In genomic region chr1:159091547-159092397, GRCh38 we compare ENCODE assay signal across 10 cellular contexts. TPM values are rescaled to one million over a fixed set of nuclear protein-coding genes. Genes with fewer than 3 reads are reported as not detected.
DNase-seq lines count a peak whose midpoint lies in the region; ATAC-seq and TF ChIP-seq lines count a peak whose summit lies in the region.
"Had no signal": no experiment of that assay in that cellular context is flagged by ENCODE, and none has a peak within 500 bp of the region (broad histone marks: within the 10 kb centered on the region; RNA-seq: fewer than 3 reads in every experiment).

No MANE protein-coding gene starts in this region.

- BruUV-seq in A673 (replicated peaks; lab: Mats Ljungman, UMichigan): no TSS peak

- peak overlapping the region; percentile 67 for H3K4me3 Mint-ChIP-seq in HFFc6
- H3K4me3 Mint-ChIP-seq in activated CD4-positive, alpha-beta memory T cell treated with anti-CD3 and anti-CD28 coated beads for 36 hours: peak overlapping the region; percentile 0
- H3K4me3 Mint-ChIP-seq: nephron progenitor cell had no signal

- no peaks in the 10 kb centered on the region for H3K36me3 ChIP-seq in A673 (ENCODE audit: insufficient read depth, low read length, poor library complexity, severe bottlenecking)

- peaks cover 11% of the 10 kb centered on the region for H3K27me3 ChIP-seq in A673 (replicated peaks; ENCODE audit: insufficient read depth, low read depth, low read length, poor library complexity)

- H3K27ac Mint-ChIP-seq in HFFc6: peak overlapping the region; percentile 90
- peak overlapping the region; percentile 90 for H3K27ac Mint-ChIP-seq in activated CD4-positive, alpha-beta memory T cell treated with anti-CD3 and anti-CD28 coated beads for 36 hours
- H3K27ac Mint-ChIP-seq: nephron progenitor cell had no signal

- CTCF ChIA-PET in A673 (lab: Charles Lee): no interaction called here
- CTCF ChIA-PET in activated CD4-positive, alpha-beta memory T cell treated with anti-CD3 and anti-CD28 coated beads for 36 hours (lab: Charles Lee): interaction anchor here (1.0 to 6.4 kb wide), 5 partner anchors 13 to 41 kb away, joined by 3 to 119 read pairs (median 4); partner anchors contain the start of gene AIM2

- intact Hi-C loops in A673 (cut with micrococcal nuclease; ENCODE audit: unreplicated experiment): no loop called here
- intact Hi-C loops in activated CD4-positive, alpha-beta memory T cell treated with anti-CD3 and anti-CD28 coated beads for 36 hours (cut with micrococcal nuclease): loop anchor here (1.0 kb wide), 2 partner anchors 122 to 158 kb away; no protein-coding TSS in a partner anchor
- intact Hi-C loops in Right ventricle myocardium superior (cut with DNase I): no loop called here

- ATAC-seq in HG03520 (IDR thresholded peaks at IDR 0.05; ENCODE audit: unreplicated experiment) (no peak), Right ventricle myocardium superior (ENCODE audit: poor library complexity) (no peak), GM21447 (IDR thresholded peaks at IDR 0.05; ENCODE audit: unreplicated experiment) (no peak)

- TF ChIP-seq CTCF in A673 (conservative IDR thresholded peaks at IDR 0.05; ENCODE audit: low read depth, low read length): no peak
- no peak for TF ChIP-seq CTCF in HFFc6 (IDR thresholded peaks at IDR 0.05)
- TF ChIP-seq CTCF in fibroblast of the aortic adventitia (IDR thresholded peaks at IDR 0.05; ENCODE audit: insufficient read depth, low read length): no peak

- peaks cover 4% of the 10 kb centered on the region for H3K4me1 ChIP-seq in A673 (ENCODE audit: insufficient read depth, low read length, poor library complexity, severe bottlenecking)

- no peaks in the 10 kb centered on the region for H3K27me3 Mint-ChIP-seq in HFFc6 (ENCODE audit: insufficient read depth)
- peaks cover 5% of the 10 kb centered on the region for H3K27me3 Mint-ChIP-seq in activated CD4-positive, alpha-beta memory T cell treated with anti-CD3 and anti-CD28 coated beads for 36 hours

- POLR2A ChIA-PET in A673 (lab: Charles Lee; ENCODE audit: low non-redundant PET): no interaction called here
- POLR2A ChIA-PET in activated CD4-positive, alpha-beta memory T cell treated with anti-CD3 and anti-CD28 coated beads for 36 hours (lab: Charles Lee): interaction anchor here (1.0 to 5.7 kb wide), 3 partner anchors 15 to 82 kb away, joined by 3 to 183 read pairs (median 27); partner anchors contain the start of genes AIM2 and IFI16

- peak; percentile 66 for DNase-seq in A673 (ENCODE audit: low spot score)
- DNase-seq in HFFc6: peak; percentile 77
- peak; percentile 77 for DNase-seq in activated CD4-positive, alpha-beta memory T cell treated with anti-CD3 and anti-CD28 coated beads for 36 hours
- DNase-seq in fibroblast of the aortic adventitia (ENCODE audit: low read depth): peak; percentile 87
- DNase-seq in Right ventricle myocardium superior: no peak
- DNase-seq in germinal center (ENCODE audit: low spot score): no peak
- DNase-seq: NCI-H446, nephron progenitor cell had no signal

- H3K4me3 ChIP-seq in A673 (ENCODE audit: low read depth, low read length, poor library complexity, severe bottlenecking) (no peak overlapping the region), fibroblast of the aortic adventitia (ENCODE audit: low read depth, low read length) (no peak overlapping the region)

- peaks cover 57% of the 10 kb centered on the region for H3K4me1 Mint-ChIP-seq in HFFc6 (ENCODE audit: low read depth)
- peaks cover 53% of the 10 kb centered on the region for H3K4me1 Mint-ChIP-seq in activated CD4-positive, alpha-beta memory T cell treated with anti-CD3 and anti-CD28 coated beads for 36 hours (ENCODE audit: low read depth)

- H3K36me3 Mint-ChIP-seq in HFFc6 (ENCODE audit: low read depth): no peaks in the 10 kb centered on the region
- no peaks in the 10 kb centered on the region for H3K36me3 Mint-ChIP-seq in activated CD4-positive, alpha-beta memory T cell treated with anti-CD3 and anti-CD28 coated beads for 36 hours

- H3K9me3 Mint-ChIP-seq in HFFc6: no peaks in the 10 kb centered on the region
- no peaks in the 10 kb centered on the region for H3K9me3 Mint-ChIP-seq in activated CD4-positive, alpha-beta memory T cell treated with anti-CD3 and anti-CD28 coated beads for 36 hours
- H3K9me3 Mint-ChIP-seq: nephron progenitor cell had no signal

- no peaks in the 10 kb centered on the region for H3K9me3 ChIP-seq in A673 (ENCODE audit: low read depth, low read length, poor library complexity, severe bottlenecking)

- no peak overlapping the region for H3K27ac ChIP-seq in A673 (ENCODE audit: low read depth, low read length, poor library complexity, severe bottlenecking)

RNA-seq across cellular contexts. Expression of gene AIM2, which starts 15.2 kb away (rescaled TPM):
- total RNA-seq in A673 (2021) (not detected in 2 replicates), fibroblast of the aortic adventitia (ENCODE audit: low replicate concordance) (not detected in 2 replicates), Right ventricle myocardium superior (0.56 TPM)
- total RNA-seq in HFFc6 (2021; fragmentation: NEBNext Ultra II Directional; extraction: Animal tissue kit (Norgen Biotek cat#: 25700)): under 1 TPM in 1 of 6 experiments, not detected in 5; 0.13 TPM
- total RNA-seq in activated CD4-positive, alpha-beta memory T cell treated with anti-CD3 and anti-CD28 coated beads for 36 hours: 100 to 1,000 TPM; 216 to 224 TPM

Comparison
In these comparisons a context has a peak if more than half of its experiments do, and no peak if none do; other contexts are left out.
1. DNase-seq: peak in A673 (single experiment), HFFc6 (single experiment), activated CD4-positive, alpha-beta memory T cell treated with anti-CD3 and anti-CD28 coated beads for 36 hours (single experiment) and fibroblast of the aortic adventitia (single experiment); none in Right ventricle myocardium superior (single experiment) and germinal center (single experiment).
2. RNA of gene AIM2, which starts 15.2 kb away (total RNA-seq): 216 to 224 TPM in activated CD4-positive, alpha-beta memory T cell treated with anti-CD3 and anti-CD28 coated beads for 36 hours; 0.56 TPM in Right ventricle myocardium superior (single experiment), 0.13 TPM in HFFc6, not detected in A673 and not detected in fibroblast of the aortic adventitia; every median in the first group is over 100 times any median in the second.